1 cellular context compared by ENCODE assay signal in genomic region chr9:136899196-136899595, GRCh38.
TF ChIP-seq lines count a peak whose summit lies in the region.

No MANE protein-coding gene starts in this region.

TF ChIP-seq in GM12878, 131 proteins besides CTCF, POLR2A, EP300 and RAD21 (continues in another document):
- TF ChIP-seq JUNB (IDR thresholded peaks at IDR 0.05) (no peak), TCF7 (IDR thresholded peaks at IDR 0.05; ENCODE audit: borderline replicate concordance) (no peak), WRNIP1 (IDR thresholded peaks at IDR 0.05; ENCODE audit: borderline replicate concordance, low read depth, low read length) (no peak), CHD4 (IDR thresholded peaks at IDR 0.05) (no peak), STAT3 (IDR thresholded peaks at IDR 0.05; ENCODE audit: low read depth, low read length) (no peak), SUZ12 (IDR thresholded peaks at IDR 0.05; ENCODE audit: unreplicated experiment) (no peak), BHLHE40 (IDR thresholded peaks at IDR 0.05; ENCODE audit: borderline replicate concordance in 1 of 2, low read depth in 2 of 2, low read length in 1 of 2) (0 out of 4 replicates have a peak, but pooled peaks of 1 of the 2 experiments have one; percentile 14), HDGF (IDR thresholded peaks at IDR 0.05) (no peak), GABPA (IDR thresholded peaks at IDR 0.05; ENCODE audit: low read depth) (no peak), PBX3 (IDR thresholded peaks at IDR 0.05; ENCODE audit: insufficient replicate concordance, low read depth, low read length) (peak; percentile 14), ZNF217 (IDR thresholded peaks at IDR 0.05) (no peak), NFYA (IDR thresholded peaks at IDR 0.05; ENCODE audit: borderline replicate concordance, low read depth, low read length) (no peak), GATAD2B (conservative IDR thresholded peaks at IDR 0.05; ENCODE audit: low read depth) (no peak), CEBPB (IDR thresholded peaks at IDR 0.05; ENCODE audit: borderline replicate concordance in 1 of 2, low read depth in 2 of 2, low read length in 2 of 2) (no peak), E2F8 (IDR thresholded peaks at IDR 0.05; ENCODE audit: low read depth, partially characterized antibody) (no peak), MAX (IDR thresholded peaks at IDR 0.05; ENCODE audit: low read depth, low read length) (0 out of 2 replicates have a peak, but pooled peaks have one; percentile 25), TAF1 (IDR thresholded peaks at IDR 0.05; ENCODE audit: borderline replicate concordance, low read depth, low read length) (no peak), ZBTB11 (CRISPR knock-in tag; IDR thresholded peaks at IDR 0.05) (no peak), TCF12 (IDR thresholded peaks at IDR 0.05; ENCODE audit: low read depth, low read length) (0 out of 2 replicates have a peak, but pooled peaks have one; percentile 14), ZBTB40 (IDR thresholded peaks at IDR 0.05; ENCODE audit: borderline replicate concordance) (no peak), HCFC1 (IDR thresholded peaks at IDR 0.05; ENCODE audit: low read length) (no peak), ZNF592 (IDR thresholded peaks at IDR 0.05) (no peak), POLR2AphosphoS5 (IDR thresholded peaks at IDR 0.05; ENCODE audit: low read length) (0 out of 2 replicates have a peak, but pooled peaks have one; percentile 25), BCL3 (IDR thresholded peaks at IDR 0.05; ENCODE audit: borderline replicate concordance, insufficient read depth, low read depth, low read length, poor library complexity, severe bottlenecking) (no peak), RBBP5 (conservative IDR thresholded peaks at IDR 0.05) (no peak), ASH2L (IDR thresholded peaks at IDR 0.05; ENCODE audit: borderline replicate concordance, low read depth) (no peak), SMAD1 (IDR thresholded peaks at IDR 0.05; ENCODE audit: low read depth, partially characterized antibody) (no peak), PRDM15 (CRISPR knock-in tag; IDR thresholded peaks at IDR 0.05) (no peak), SMAD5 (IDR thresholded peaks at IDR 0.05; ENCODE audit: low read depth) (no peak), SMC3 (IDR thresholded peaks at IDR 0.05; ENCODE audit: borderline replicate concordance, low read length) (peak; percentile 24; the same call in 1 of the 2 replicates), POLR2AphosphoS2 (IDR thresholded peaks at IDR 0.05; ENCODE audit: low read depth, low read length) (no peak), EGR1 (IDR thresholded peaks at IDR 0.05; ENCODE audit: borderline replicate concordance in 1 of 2, low read depth in 2 of 2, low read length in 2 of 2) (no peak), MXI1 (IDR thresholded peaks at IDR 0.05; ENCODE audit: low read depth, low read length) (no peak; the same call in 1 of the 2 replicates), SIN3A (IDR thresholded peaks at IDR 0.05; ENCODE audit: low read depth, low read length) (no peak)
